1 cellular context compared by ENCODE assay signal in the genomic region with DNA sequence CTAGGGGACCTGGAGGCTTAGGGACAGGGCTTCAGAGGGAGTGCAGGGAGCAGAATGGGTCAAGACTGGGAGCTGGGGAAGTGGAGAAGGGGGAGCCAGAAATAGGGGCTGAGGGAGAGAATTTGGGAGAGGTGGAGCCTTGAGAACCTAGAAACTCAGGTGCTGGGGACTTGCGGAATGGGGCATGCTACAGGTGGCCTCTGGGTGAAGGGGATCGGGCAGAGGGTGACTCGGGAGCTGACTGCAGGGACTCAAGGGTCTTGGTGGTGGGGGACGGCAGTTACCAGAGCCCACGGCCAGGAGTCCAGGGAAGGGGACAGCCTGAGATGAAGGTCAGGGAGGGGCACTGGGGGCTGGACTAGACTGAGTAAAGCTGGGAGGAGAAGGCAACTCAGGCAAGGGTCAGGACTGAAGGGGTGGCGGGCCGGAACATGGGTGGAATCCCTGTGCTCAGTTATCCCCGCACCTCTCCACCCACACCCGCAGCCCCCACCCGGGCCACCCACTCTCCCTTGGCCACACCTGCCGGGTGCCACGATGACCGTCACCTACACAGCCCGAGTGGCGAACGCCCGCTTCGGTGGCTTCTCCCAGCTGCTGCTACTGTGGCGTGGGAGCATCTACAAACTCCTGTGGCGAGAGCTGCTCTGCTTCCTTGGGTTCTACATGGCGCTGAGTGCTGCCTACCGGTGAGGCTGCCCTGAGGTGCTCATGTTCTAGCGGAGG.
A peak's percentile ranks its signal among the peaks of the same experiment; 100 is the strongest.
TF ChIP-seq lines count a peak whose summit lies in the region.

No MANE protein-coding gene starts in this region.

TF ChIP-seq in H1, 55 proteins besides CTCF, POLR2A, EP300 and RAD21:
- TF ChIP-seq MAFK (IDR thresholded peaks at IDR 0.05; ENCODE audit: low read depth, low read length): no peak
- TF ChIP-seq NRF1 (IDR thresholded peaks at IDR 0.05; ENCODE audit: low read depth, low read length): no peak
- TF ChIP-seq EGR1 (IDR thresholded peaks at IDR 0.05; ENCODE audit: borderline replicate concordance, low read depth, low read length): peak; percentile 36; the same call in 1 of the 2 replicates
- no peak for TF ChIP-seq E2F6 (IDR thresholded peaks at IDR 0.05)
